13 cellular contexts compared by ENCODE assay signal in the genomic region with DNA sequence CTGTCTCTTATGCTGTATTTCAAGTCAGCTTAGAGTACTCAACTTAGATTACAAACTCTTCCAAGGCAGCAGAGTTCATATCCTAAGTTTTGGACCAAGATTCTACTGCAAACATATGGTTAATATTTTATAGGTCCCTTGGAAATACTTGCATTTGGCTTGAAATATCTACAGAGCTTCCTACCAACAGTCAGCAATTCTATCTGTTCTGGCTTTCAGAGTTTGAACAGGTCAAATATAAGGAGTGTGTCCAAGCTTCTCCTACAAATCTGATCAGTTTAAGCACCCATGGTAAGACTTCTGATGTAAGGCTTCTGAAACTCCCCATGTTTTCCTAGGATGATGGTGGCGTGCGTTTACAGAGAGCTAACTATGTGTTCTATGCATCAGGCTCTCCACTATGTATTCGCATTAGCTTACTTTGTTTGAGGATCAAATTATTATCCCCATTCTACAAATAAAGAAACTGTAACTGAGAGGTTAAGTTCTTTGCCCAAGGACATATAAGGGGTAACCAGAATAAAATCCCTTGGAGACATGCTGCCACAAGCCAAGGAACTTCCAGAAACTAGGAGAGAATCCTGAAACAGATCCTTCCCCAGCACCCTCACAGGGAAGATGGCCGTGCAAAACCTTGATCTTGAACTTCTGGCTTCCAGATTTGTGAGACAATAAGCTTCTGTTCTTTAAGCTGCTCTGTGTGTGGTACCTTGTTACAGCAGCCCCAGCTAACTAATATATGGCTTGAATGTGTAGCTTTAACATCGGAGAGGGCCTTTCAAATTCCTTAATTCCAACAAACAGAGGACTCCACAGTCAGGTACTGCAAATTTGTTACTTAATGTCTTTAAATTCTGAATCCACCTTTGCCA. TPM values are rescaled to one million over a fixed set of nuclear protein-coding genes. Genes with fewer than 3 reads are reported as not detected.
DNase-seq lines count a peak whose midpoint lies in the region; ATAC-seq, FAIRE-seq and TF ChIP-seq lines count a peak whose summit lies in the region.
"Had no signal": no experiment of that assay in that cellular context is flagged by ENCODE, and none has a peak within 500 bp of the region (broad histone marks: within the 10 kb centered on the region; RNA-seq: fewer than 3 reads in every experiment).

No MANE protein-coding gene starts in this region.

- no peak overlapping the region for H3K9ac ChIP-seq in K562 (ENCODE audit: insufficient read depth in 1 of 2, low read depth in 2 of 2, low read length in 2 of 2)

- H3K36me3 ChIP-seq in K562 (ENCODE audit: control insufficient read depth, insufficient read depth, low read length) (no peaks in the 10 kb centered on the region), prostate gland (no peaks in the 10 kb centered on the region)
- H3K36me3 ChIP-seq: heart left ventricle, spleen had no signal

- ATAC-seq in GM18870 (IDR thresholded peaks at IDR 0.05; ENCODE audit: unreplicated experiment) (peak; percentile 12), HG03175 (IDR thresholded peaks at IDR 0.05; ENCODE audit: unreplicated experiment) (peak; percentile 14), K562 (no peak), GM19035 (IDR thresholded peaks at IDR 0.05; ENCODE audit: unreplicated experiment) (no peak)
- ATAC-seq: heart left ventricle had no signal

- TF ChIP-seq EP300 in K562 (IDR thresholded peaks at IDR 0.05; ENCODE audit: low read length): no peak

- H3K4me3 ChIP-seq in K562: no peak overlapping the region
- no peak overlapping the region for H3K4me3 ChIP-seq in prostate gland
- no peak overlapping the region for H3K4me3 ChIP-seq in lower leg skin (ENCODE audit: low read depth, poor library complexity, severe bottlenecking)
- H3K4me3 ChIP-seq: heart left ventricle, spleen had no signal

- H4K20me1 ChIP-seq in K562 (replicated peaks; ENCODE audit: control insufficient read depth, insufficient read depth, low read length): no peaks in the 10 kb centered on the region

- no peaks in the 10 kb centered on the region for H3K27me3 ChIP-seq in K562 (ENCODE audit: control insufficient read depth in 2 of 2, insufficient read depth in 2 of 2, low read length in 2 of 2)
- no peaks in the 10 kb centered on the region for H3K27me3 ChIP-seq in prostate gland (replicated peaks; ENCODE audit: insufficient read depth)
- H3K27me3 ChIP-seq: heart left ventricle, spleen had no signal

- POLR2A ChIA-PET in K562 (lab: Yijun Ruan, JAX): no interaction called here

- 19% methylated on average over 5 of the region's 5 CpGs for whole genome bisulfite sequencing in K562 (ENCODE audit: insufficient coverage, low coverage, missing lambda C conversion rate)
- 50% methylated on average over 5 of the region's 5 CpGs for whole genome bisulfite sequencing in prostate gland
- WGBS in lower leg skin, 2 donors: 65 to 75% methylated on average over 5 of the region's 5 CpGs

- H3K4me1 ChIP-seq in K562 (replicated peaks in 1 of 2; ENCODE audit: control insufficient read depth in 2 of 2, insufficient read depth in 2 of 2, low read length in 2 of 2): no peaks in the 10 kb centered on the region; a peak in 1 of 5 replicates
- H3K4me1 ChIP-seq in prostate gland (replicated peaks): peaks cover 9% of the 10 kb centered on the region

- DNase-seq in K562 (ENCODE audit: extremely low read depth in 1 of 4, low spot score in 3 of 4) (no peak), prostate gland (ENCODE audit: low spot score) (no peak), lower leg skin (ENCODE audit: low spot score in 2 of 2) (no peak)
- no peak for DNase-seq in stimulated activated CD4-positive, alpha-beta T cell treated with anti-CD3 and anti-CD28 coated beads, Interleukin-4, amount 100 ng/mL, for 24 hours
- DNase-seq in stimulated activated CD4-positive, alpha-beta T cell treated with anti-CD3 and anti-CD28 coated beads, Interleukin-4, amount 100 ng/mL, for 4 hours: no peak
- DNase-seq: activated CD4-positive, alpha-beta memory T cell treated with anti-CD3 and anti-CD28 coated beads, Interleukin-2, amount 10 ng/mL, durations not matched to agents 7 days and 5 days; activated naive CD8-positive, alpha-beta T cell treated with anti-CD3 and anti-CD28 coated beads, Interleukin-2, amount 10 ng/mL, durations not matched to agents 7 days and 5 days; heart left ventricle; NCI-H2171 treated with DMSO at 0.1 percent for 48 hours; spleen had no signal

- TF ChIP-seq POLR2A in K562 (conservative IDR thresholded peaks at IDR 0.05) (no peak), prostate gland (IDR thresholded peaks at IDR 0.05) (no peak), lower leg skin (IDR thresholded peaks at IDR 0.05) (no peak)

- no peak for FAIRE-seq in K562 (lab: Jason Lieb, UNC)

- no peak for TF ChIP-seq RAD21 in K562 (CRISPR knock-in tag; conservative IDR thresholded peaks at IDR 0.05 in 1 of 2, IDR thresholded peaks at IDR 0.05 in 1 of 2)

- BruUV-seq in K562 (replicated peaks; lab: Mats Ljungman, UMichigan): no TSS peak

- H3K79me2 ChIP-seq in K562 (ENCODE audit: control insufficient read depth, insufficient read depth, low read length): no peaks in the 10 kb centered on the region

- intact Hi-C loops in K562 (cut with micrococcal nuclease) (no loop called here), prostate gland (cut with DNase I) (no loop called here), lower leg skin (cut with DNase I; ENCODE audit: low total_unique reads) (no loop called here)

- no peak overlapping the region for H3K4me2 ChIP-seq in K562 (ENCODE audit: insufficient read depth, low read length)

- in situ Hi-C loops in K562 (cut with MboI): no loop called here

- H3K27ac ChIP-seq in K562 (ENCODE audit: extremely low read depth, low read depth, low read length): no peak overlapping the region
- peak overlapping the region; percentile 73 for H3K27ac ChIP-seq in prostate gland
- H3K27ac ChIP-seq: heart left ventricle had no signal

- H3K9me3 ChIP-seq in K562 (replicated peaks; ENCODE audit: control insufficient read depth, insufficient read depth, low read depth, low read length): no peaks in the 10 kb centered on the region
- H3K9me3 ChIP-seq in prostate gland: no peaks in the 10 kb centered on the region
- H3K9me3 ChIP-seq: heart left ventricle, spleen had no signal

- CTCF ChIA-PET in K562 (lab: Yijun Ruan, JAX; ENCODE audit: low intra/inter-chr PET ratio): no interaction called here

- H3K9me1 ChIP-seq in K562 (ENCODE audit: control insufficient read depth, insufficient read depth, low read length): no peaks in the 10 kb centered on the region

- TF ChIP-seq CTCF in K562 (IDR thresholded peaks at IDR 0.05 in 2 of 3, conservative IDR thresholded peaks at IDR 0.05 in 1 of 3; ENCODE audit: insufficient read depth in 2 of 3, low read depth in 1 of 3, low read length in 3 of 3) (no peak), prostate gland (IDR thresholded peaks at IDR 0.05) (no peak), lower leg skin (IDR thresholded peaks at IDR 0.05) (no peak)

- H2AFZ ChIP-seq in K562 (ENCODE audit: low read depth, low read length): peak overlapping the region; percentile 14; the same call in 1 of the 2 replicates

TF ChIP-seq in K562, 482 proteins besides CTCF, POLR2A, EP300 and RAD21 (continues in another document):
- TF ChIP-seq ZNF445 (CRISPR knock-in tag; IDR thresholded peaks at IDR 0.05; ENCODE audit: low read depth) (no peak), CEBPB (tag; IDR thresholded peaks at IDR 0.05) (no peak), IRF2 (CRISPR knock-in tag; IDR thresholded peaks at IDR 0.05) (no peak), PTTG1 (tag; IDR thresholded peaks at IDR 0.05; ENCODE audit: low read depth) (no peak)
- TF ChIP-seq, protein P1, sequence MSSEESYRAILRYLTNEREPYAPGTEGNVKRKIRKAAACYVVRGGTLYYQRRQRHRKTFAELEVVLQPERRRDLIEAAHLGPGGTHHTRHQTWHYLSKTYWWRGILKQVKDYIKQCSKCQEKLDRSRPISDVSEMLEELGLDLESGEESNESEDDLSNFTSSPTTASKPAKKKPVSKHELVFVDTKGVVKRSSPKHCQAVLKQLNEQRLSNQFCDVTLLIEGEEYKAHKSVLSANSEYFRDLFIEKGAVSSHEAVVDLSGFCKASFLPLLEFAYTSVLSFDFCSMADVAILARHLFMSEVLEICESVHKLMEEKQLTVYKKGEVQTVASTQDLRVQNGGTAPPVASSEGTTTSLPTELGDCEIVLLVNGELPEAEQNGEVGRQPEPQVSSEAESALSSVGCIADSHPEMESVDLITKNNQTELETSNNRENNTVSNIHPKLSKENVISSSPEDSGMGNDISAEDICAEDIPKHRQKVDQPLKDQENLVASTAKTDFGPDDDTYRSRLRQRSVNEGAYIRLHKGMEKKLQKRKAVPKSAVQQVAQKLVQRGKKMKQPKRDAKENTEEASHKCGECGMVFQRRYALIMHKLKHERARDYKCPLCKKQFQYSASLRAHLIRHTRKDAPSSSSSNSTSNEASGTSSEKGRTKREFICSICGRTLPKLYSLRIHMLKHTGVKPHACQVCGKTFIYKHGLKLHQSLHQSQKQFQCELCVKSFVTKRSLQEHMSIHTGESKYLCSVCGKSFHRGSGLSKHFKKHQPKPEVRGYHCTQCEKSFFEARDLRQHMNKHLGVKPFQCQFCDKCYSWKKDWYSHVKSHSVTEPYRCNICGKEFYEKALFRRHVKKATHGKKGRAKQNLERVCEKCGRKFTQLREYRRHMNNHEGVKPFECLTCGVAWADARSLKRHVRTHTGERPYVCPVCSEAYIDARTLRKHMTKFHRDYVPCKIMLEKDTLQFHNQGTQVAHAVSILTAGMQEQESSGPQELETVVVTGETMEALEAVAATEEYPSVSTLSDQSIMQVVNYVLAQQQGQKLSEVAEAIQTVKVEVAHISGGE (CRISPR knock-in tag; IDR thresholded peaks at IDR 0.05): no peak

RNA-seq across cellular contexts. Expression of gene ATP8B1, which starts 55.1 kb away (rescaled TPM):
- total RNA-seq in K562 (2011; cell fraction: chromatin; rRNA removed; ENCODE audit: low replicate concordance): 0.79 TPM in 1 of 2 replicates, not detected in the other
- under 0.01 and 0.13 TPM in 2 replicates for total RNA-seq in K562 (2011; cell fraction: nucleolus; rRNA removed)
- total RNA-seq in K562 (2011; cell fraction: nucleoplasm; rRNA removed): 0.07 TPM in 1 of 2 replicates, not detected in the other
- total RNA-seq in K562 (2014; rRNA removed): 0.04 TPM in 1 of 2 replicates, not detected in the other
- total RNA-seq in K562 (2014; rRNA removed; fragmentation: Illumina TruSeq; extraction: Trizol): 0.04 and 0.22 TPM in 2 replicates
- 0.04 TPM in 1 of 2 replicates, not detected in the other for total RNA-seq in K562 (2015; rRNA removed; fragmentation: Illumina TruSeq; extraction: Trizol)
- 0.20 and 0.22 TPM in 2 replicates for total RNA-seq in K562 (2021)
- polyA plus RNA-seq in K562 (2011; rRNA removed): 0.01 and 0.07 TPM in 2 replicates
- polyA plus RNA-seq in K562 (2011; cell fraction: cytosol; rRNA removed): 0.01 and 0.55 TPM in 2 replicates
- polyA plus RNA-seq in K562 (2011; cell fraction: nucleus; rRNA removed): 0.04 TPM in 1 of 2 replicates, not detected in the other
- 0.08 TPM in 2 replicates for polyA plus RNA-seq in K562 (2012)
- 0.03 TPM in 1 of 2 replicates, not detected in the other for polyA plus RNA-seq in K562 (2014; fragmentation: Illumina TruSeq; extraction: Trizol)
- polyA plus RNA-seq in K562 (2014; fragmentation: Nextera tagmentation; extraction: Ambion mirVana): not detected
- polyA plus RNA-seq in K562 (2014; rRNA removed): 0.01 TPM in 1 of 2 replicates, not detected in the other
- polyA minus RNA-seq in K562 (2011; rRNA and poly(A)+ RNA removed): 0.14 and 0.24 TPM in 2 replicates
- not detected in 2 replicates for polyA minus RNA-seq in K562 (2011; cell fraction: cytosol; rRNA and poly(A)+ RNA removed)
- 0.22 TPM in 1 of 2 replicates, not detected in the other for polyA minus RNA-seq in K562 (2011; cell fraction: nucleus; rRNA and poly(A)+ RNA removed)
- 100 to 1,000 TPM in 1 of 2 donors, 10 to 100 TPM in 1; 33.5 to 103 TPM for total RNA-seq in prostate gland
- 10 to 100 TPM; 21.6 to 32.1 (median 26.8) TPM for total RNA-seq in lower leg skin
- total RNA-seq: activated CD4-positive, alpha-beta memory T cell treated with anti-CD3 and anti-CD28 coated beads, Interleukin-2, amount 10 ng/mL, durations not matched to agents 7 days and 5 days had no signal

Comparison
In these comparisons a context has a peak if more than half of its experiments do, and no peak if none do; other contexts are left out.
1. ATAC-seq: peak in GM18870 (single experiment) and HG03175 (single experiment); none in K562 (single experiment) and GM19035 (single experiment).
2. RNA of gene ATP8B1, which starts 55.1 kb away (total RNA-seq): 33.5 to 103 TPM in prostate gland and 21.6 to 32.1 TPM in lower leg skin; under 0.01 to 0.79 TPM in K562; every median in the first group is over 10 times any median in the second.